In genomic region chr3:45995370-45996192, GRCh38 we compare ENCODE assay signal across 8 cellular contexts. TPM values are rescaled to one million over a fixed set of nuclear protein-coding genes. Genes with fewer than 3 reads are reported as not detected.
DNase-seq lines count a peak whose midpoint lies in the region; ATAC-seq, FAIRE-seq and TF ChIP-seq lines count a peak whose summit lies in the region.

Gene FYCO1, minus strand, starts transcription at chr3:45995824. Its CDS starts 10,914 bp downstream, at chr3:45984910.

- no peaks in the 10 kb centered on the region for H3K27me3 ChIP-seq in pancreas
- H3K27me3 ChIP-seq in tibial artery = no peaks in the 10 kb centered on the region

- H3K4me1 ChIP-seq in pancreas (peaks cover 8 to 29% (median 21%) of the 10 kb centered on the region in 3 donors), tibial artery (peaks cover 0 to 49% (median 42%) of the 10 kb centered on the region in 4 donors)

- FAIRE-seq in pancreas (lab: Jason Lieb, UNC) = no peak

- WGBS in pancreas, 2 donors = 0 to 1% methylated on average over 58 to 62 of the region's 62 CpGs

- H3K27ac ChIP-seq in pancreas (peak within 1 kb of the TSS; percentile 54 to 93 (median 89)), tibial artery (peak within 1 kb of the TSS; percentile 99)

- intact Hi-C loops in Right ventricle myocardium superior (cut with DNase I) = no loop called here
- intact Hi-C loops in pancreas (cut with DNase I) = no loop called here
- intact Hi-C loops in tibial artery (cut with DNase I; ENCODE audit: low total_unique reads) = no loop called here

- peak; percentile 93 for ATAC-seq in Right ventricle myocardium superior (ENCODE audit: poor library complexity)
- peak; percentile 96 to 99 (median 98) for ATAC-seq in pancreas

- H3K36me3 ChIP-seq in pancreas (no peaks in the 10 kb centered on the region), tibial artery (no peaks in the 10 kb centered on the region)

- TF ChIP-seq POLR2A in NB4 (IDR thresholded peaks at IDR 0.05; ENCODE audit: extremely low read depth, insufficient read length) = peak; percentile 76

- TF ChIP-seq CTCF in HFF-Myc (IDR thresholded peaks at IDR 0.05; ENCODE audit: low read depth, low read length, missing control alignments) (no peak), NB4 (IDR thresholded peaks at IDR 0.05; ENCODE audit: low read depth, low read length) (no peak), pancreas (IDR thresholded peaks at IDR 0.05) (no peak), tibial artery (IDR thresholded peaks at IDR 0.05) (peak in 1 of 2 experiments; percentile 9)

- H3K9me3 ChIP-seq in pancreas (no peaks in the 10 kb centered on the region), tibial artery (no peaks in the 10 kb centered on the region)

- H3K4me3 ChIP-seq in GM08714 (ENCODE audit: low read length) = peak within 1 kb of the TSS; percentile 64
- peak within 1 kb of the TSS; percentile 93 for H3K4me3 ChIP-seq in HFF-Myc (replicated peaks; ENCODE audit: low read depth, low read length)
- H3K4me3 ChIP-seq in NB4 (ENCODE audit: low read depth, low read length) = peak within 1 kb of the TSS; percentile 86
- peak within 1 kb of the TSS; percentile 77 to 92 (median 84) for H3K4me3 ChIP-seq in pancreas
- H3K4me3 ChIP-seq in tibial artery = peak within 1 kb of the TSS; percentile 87 to 90

- peak; percentile 53 for DNase-seq in HFF-Myc (ENCODE audit: extremely low read depth, low read depth)
- DNase-seq in NB4 (ENCODE audit: low read depth) = peak; percentile 94
- peak; percentile 23 to 74 for DNase-seq in SW 1271 (lab: John Stamatoyannopoulos, UW)
- DNase-seq in activated naive CD8-positive, alpha-beta T cell treated with anti-CD3 and anti-CD28 coated beads, Interleukin-2, amount 50 U/mL, for 16 hours (ENCODE audit: low read depth, low spot score) = peak; percentile 75
- peak; percentile 97 for DNase-seq in Right ventricle myocardium superior
- peak; percentile 90 to 97 (median 92) for DNase-seq in pancreas
- peak; percentile 95 to 97 for DNase-seq in tibial artery

RNA-seq across cellular contexts. Expression of gene FYCO1, which starts in this region (rescaled TPM):
- 120 TPM for total RNA-seq in Right ventricle myocardium superior
- total RNA-seq in pancreas = 10 to 100 TPM; 13.0 to 25.1 (median 17.2) TPM
- 10 to 100 TPM in 1 of 2 donors, 1 to 10 TPM in 1; 9.3 to 10.3 TPM for polyA plus RNA-seq in pancreas

Comparison
In these comparisons a context has a peak if more than half of its experiments do, and no peak if none do; other contexts are left out.
1. Peak in every context shown above with its lines: DNase-seq, ATAC-seq, H3K4me3 ChIP-seq and H3K27ac ChIP-seq.